Comparison of ENCODE assay signal across 9 cellular contexts in genomic region chr19:51660975-51661600, GRCh38. TPM values are rescaled to one million over a fixed set of nuclear protein-coding genes. Genes with fewer than 3 reads are reported as not detected.
DNase-seq lines count a peak whose midpoint lies in the region; ATAC-seq, FAIRE-seq and TF ChIP-seq lines count a peak whose summit lies in the region.
"Had no signal": no experiment of that assay in that cellular context is flagged by ENCODE, and none has a peak within 500 bp of the region (broad histone marks: within the 10 kb centered on the region; RNA-seq: fewer than 3 reads in every experiment).

No MANE protein-coding gene starts in this region.

- FAIRE-seq in urothelium cell line (lab: Jason Lieb, UNC): no peak

- peak; percentile 53 for DNase-seq in COLO668 (lab: John Stamatoyannopoulos, UW; ENCODE audit: unreplicated experiment)
- DNase-seq in HFFc6: peak; percentile 75
- DNase-seq in activated T-cell treated with anti-CD3 and anti-CD28 coated beads, Interleukin-2, amount 50 U/mL, for 24 hours: peak; percentile 68
- peak; percentile 88 for DNase-seq in fibroblast of pulmonary artery (ENCODE audit: low read depth)
- DNase-seq in osteoblast (ENCODE audit: insufficient read length, low spot score, missing footprints): peak; percentile 90
- peak; percentile 68 for DNase-seq in urothelium cell line (ENCODE audit: low spot score)

- no peaks in the 10 kb centered on the region for H3K9me3 Mint-ChIP-seq in HFFc6
- H3K9me3 Mint-ChIP-seq in activated T-cell treated with anti-CD3 and anti-CD28 coated beads, Interleukin-2, amount 50 U/mL, for 24 hours: peaks cover 2% of the 10 kb centered on the region
- H3K9me3 Mint-ChIP-seq: T-helper 1 cell treated with Interleukin-12 subunit alpha and Interleukin-12 subunit beta and Interleukin-4 antibody, amounts not matched to agents 30 μg/mL and 1 μg/mL, for 36 hours had no signal

- H3K27me3 ChIP-seq in OCI-LY1 (ENCODE audit: insufficient read depth, low read length) (no peaks in the 10 kb centered on the region), osteoblast (ENCODE audit: insufficient read depth, low read length) (peaks cover 3% of the 10 kb centered on the region)

- H3K9ac ChIP-seq in OCI-LY1 (ENCODE audit: low read length): no peak overlapping the region

- no peak overlapping the region for H3K27ac Mint-ChIP-seq in HFFc6
- no peak overlapping the region for H3K27ac Mint-ChIP-seq in activated T-cell treated with anti-CD3 and anti-CD28 coated beads, Interleukin-2, amount 50 U/mL, for 24 hours
- H3K27ac Mint-ChIP-seq: T-helper 1 cell treated with Interleukin-12 subunit alpha and Interleukin-12 subunit beta and Interleukin-4 antibody, amounts not matched to agents 30 μg/mL and 1 μg/mL, for 36 hours had no signal

- H3F3A ChIP-seq in OCI-LY1 (ENCODE audit: insufficient read depth, low read length): no peaks in the 10 kb centered on the region

- H3K36me3 ChIP-seq in OCI-LY1 (ENCODE audit: insufficient read depth, low read length) (no peaks in the 10 kb centered on the region), osteoblast (ENCODE audit: insufficient read depth, low read length) (no peaks in the 10 kb centered on the region)

- no peaks in the 10 kb centered on the region for H3K9me3 ChIP-seq in OCI-LY1 (ENCODE audit: low read length)
- no peaks in the 10 kb centered on the region for H3K9me3 ChIP-seq in osteoblast (ENCODE audit: low read depth, low read length)

- no peaks in the 10 kb centered on the region for H3K36me3 Mint-ChIP-seq in HFFc6 (ENCODE audit: low read depth)
- no peaks in the 10 kb centered on the region for H3K36me3 Mint-ChIP-seq in activated T-cell treated with anti-CD3 and anti-CD28 coated beads, Interleukin-2, amount 50 U/mL, for 24 hours (ENCODE audit: low read depth)

- H3K4me1 ChIP-seq in OCI-LY1 (ENCODE audit: insufficient read depth, low read length, severe bottlenecking): no peaks in the 10 kb centered on the region
- no peaks in the 10 kb centered on the region for H3K4me1 ChIP-seq in osteoblast (ENCODE audit: insufficient read depth, low read length)

- no peak overlapping the region for H3K27ac ChIP-seq in OCI-LY1 (ENCODE audit: low read depth, low read length, poor library complexity, severe bottlenecking)
- no peak overlapping the region for H3K27ac ChIP-seq in osteoblast (ENCODE audit: low read depth, low read length)

- no peak overlapping the region for H3K4me3 ChIP-seq in OCI-LY1 (ENCODE audit: low read depth, low read length, poor library complexity, severe bottlenecking)
- H3K4me3 ChIP-seq in fibroblast of pulmonary artery (replicated peaks; ENCODE audit: low read depth, low read length): no peak overlapping the region
- H3K4me3 ChIP-seq in osteoblast (ENCODE audit: insufficient read depth, low read length): no peak overlapping the region

- peaks cover 8% of the 10 kb centered on the region for H3K27me3 Mint-ChIP-seq in HFFc6 (ENCODE audit: insufficient read depth)
- peaks cover 35% of the 10 kb centered on the region for H3K27me3 Mint-ChIP-seq in activated T-cell treated with anti-CD3 and anti-CD28 coated beads, Interleukin-2, amount 50 U/mL, for 24 hours

- H3K79me2 ChIP-seq in OCI-LY1 (ENCODE audit: insufficient read depth, low read length) (no peaks in the 10 kb centered on the region), osteoblast (ENCODE audit: insufficient read depth, low read length) (no peaks in the 10 kb centered on the region)

- no peak overlapping the region for H3K4me2 ChIP-seq in OCI-LY1 (ENCODE audit: low read length)
- no peak overlapping the region for H3K4me2 ChIP-seq in osteoblast (ENCODE audit: insufficient read depth, low read length)

- TF ChIP-seq CTCF in HFFc6 (IDR thresholded peaks at IDR 0.05): peak; percentile 84
- peak; percentile 50 for TF ChIP-seq CTCF in OCI-LY1 (IDR thresholded peaks at IDR 0.05; ENCODE audit: low read length)
- peak; percentile 76 for TF ChIP-seq CTCF in fibroblast of pulmonary artery (IDR thresholded peaks at IDR 0.05; ENCODE audit: low read length, missing control alignments)
- TF ChIP-seq CTCF in osteoblast (IDR thresholded peaks at IDR 0.05; ENCODE audit: extremely low read depth, low read depth, low read length): peak; percentile 75

- H2AFZ ChIP-seq in OCI-LY1 (ENCODE audit: low read length): no peak overlapping the region
- H2AFZ ChIP-seq in osteoblast (ENCODE audit: low read length): no peak overlapping the region

- H3K4me1 Mint-ChIP-seq in HFFc6 (ENCODE audit: low read depth): peaks cover 11% of the 10 kb centered on the region
- peaks cover 5% of the 10 kb centered on the region for H3K4me1 Mint-ChIP-seq in activated T-cell treated with anti-CD3 and anti-CD28 coated beads, Interleukin-2, amount 50 U/mL, for 24 hours (ENCODE audit: low read depth)

- H3K9me2 ChIP-seq in OCI-LY1 (ENCODE audit: low read depth, low read length): no peaks in the 10 kb centered on the region

- H3K4me3 Mint-ChIP-seq in HFFc6: no peak overlapping the region
- H3K4me3 Mint-ChIP-seq in activated T-cell treated with anti-CD3 and anti-CD28 coated beads, Interleukin-2, amount 50 U/mL, for 24 hours: no peak overlapping the region
- H3K4me3 Mint-ChIP-seq: T-helper 1 cell treated with Interleukin-12 subunit alpha and Interleukin-12 subunit beta and Interleukin-4 antibody, amounts not matched to agents 30 μg/mL and 1 μg/mL, for 36 hours had no signal

- H4K20me1 ChIP-seq in OCI-LY1 (ENCODE audit: insufficient read depth, low read length) (no peaks in the 10 kb centered on the region), osteoblast (ENCODE audit: insufficient read depth, low read length) (no peaks in the 10 kb centered on the region)

- no peak for ATAC-seq in HG02970 (IDR thresholded peaks at IDR 0.05; ENCODE audit: low FRiP score, unreplicated experiment)

RNA-seq across cellular contexts. Expression of gene SIGLEC14, which starts 14.5 kb away (rescaled TPM):
- not detected for total RNA-seq in HFFc6 (2021; fragmentation: NEBNext Ultra II Directional; extraction: Animal tissue kit (Norgen Biotek cat#: 25700))
- not detected in 2 replicates for total RNA-seq in osteoblast

RNA-seq across cellular contexts. Expression of gene SIGLEC5, which starts 30.9 kb away (rescaled TPM):
- not detected for total RNA-seq in HFFc6 (2021; fragmentation: NEBNext Ultra II Directional; extraction: Animal tissue kit (Norgen Biotek cat#: 25700))
- under 0.01 TPM in 1 of 2 replicates, not detected in the other for total RNA-seq in osteoblast

RNA-seq across cellular contexts. Expression of gene SPACA6, which starts 32.0 kb away (rescaled TPM):
- 10 to 100 TPM; 12.2 to 14.9 (median 13.3) TPM for total RNA-seq in HFFc6 (2021; fragmentation: NEBNext Ultra II Directional; extraction: Animal tissue kit (Norgen Biotek cat#: 25700))
- 9.4 and 12.7 TPM in 2 replicates for total RNA-seq in osteoblast
